ENCODE assay signal across 9 cellular contexts in the genomic region with DNA sequence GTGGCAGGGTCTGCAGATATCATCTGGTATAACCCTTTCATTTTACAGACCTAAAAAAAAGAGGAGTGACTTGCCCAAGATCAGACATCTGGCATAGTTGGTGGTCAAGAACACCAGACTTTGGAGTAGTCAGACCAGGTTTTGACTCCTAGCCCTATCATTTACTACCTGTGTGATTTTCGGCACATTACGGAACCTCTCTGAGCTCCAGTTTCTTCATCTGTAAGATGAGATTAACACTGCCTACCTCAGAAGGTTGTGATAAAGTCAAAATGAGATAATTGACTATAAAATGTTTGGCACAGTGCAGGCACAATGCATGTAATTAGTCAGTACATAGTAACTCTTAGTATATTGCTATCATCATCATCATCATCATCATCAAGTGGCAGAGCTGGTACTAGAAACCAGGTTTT. TPM values are rescaled to one million over a fixed set of nuclear protein-coding genes. Genes with fewer than 3 reads are reported as not detected.
DNase-seq lines count a peak whose midpoint lies in the region; ATAC-seq, FAIRE-seq and TF ChIP-seq lines count a peak whose summit lies in the region.
"Had no signal": no experiment of that assay in that cellular context is flagged by ENCODE, and none has a peak within 500 bp of the region (broad histone marks: within the 10 kb centered on the region; RNA-seq: fewer than 3 reads in every experiment).

No MANE protein-coding gene starts in this region.

- DNase-seq in CD4-positive, alpha-beta memory T cell = no peak
- DNase-seq in bronchial epithelial cell (ENCODE audit: low read depth) = peak; percentile 15
- DNase-seq in stimulated activated CD4-positive, alpha-beta T cell treated with anti-CD3 and anti-CD28 coated beads, Interleukin-4, amount 100 ng/mL, for 24 hours = no peak
- DNase-seq in NCI-H1092 treated with DMSO at 0.1 percent for 48 hours (lab: John Stamatoyannopoulos, UW) = no peak
- DNase-seq: NCI-H187 had no signal

- peaks cover 17% of the 10 kb centered on the region for H3K4me1 ChIP-seq in CD4-positive, alpha-beta memory T cell (ENCODE audit: insufficient read depth, low read length)
- H3K4me1 ChIP-seq in Loucy (ENCODE audit: insufficient read depth, low read length, poor library complexity, severe bottlenecking) (peaks cover 23% of the 10 kb centered on the region), muscle layer of duodenum (ENCODE audit: control insufficient read depth in 1 of 2, insufficient read depth in 2 of 2, low read length in 2 of 2) (peaks cover 6 to 13% of the 10 kb centered on the region in 2 donors)

- H3K27me3 Mint-ChIP-seq in CD4-positive, alpha-beta memory T cell = peaks cover 5 to 30% of the 10 kb centered on the region in 2 donors

- intact Hi-C loops in CD4-positive, alpha-beta memory T cell (cut with micrococcal nuclease) = loop anchor here (10.0 kb wide), 1 partner anchor 389 kb away; no protein-coding TSS in a partner anchor

- peak overlapping the region; percentile 61 to 94 (median 93) for H3K4me3 Mint-ChIP-seq in CD4-positive, alpha-beta memory T cell

- CTCF ChIA-PET in CD4-positive, alpha-beta memory T cell (lab: Charles Lee; ENCODE audit: partially characterized antibody) = no interaction called here

- no peaks in the 10 kb centered on the region for H3K9me3 ChIP-seq in CD4-positive, alpha-beta memory T cell (ENCODE audit: control insufficient read depth in 1 of 2, low read length in 2 of 2)
- H3K9me3 ChIP-seq in Loucy (ENCODE audit: insufficient read depth, low read depth, low read length) (no peaks in the 10 kb centered on the region), muscle layer of duodenum (ENCODE audit: control insufficient read depth in 1 of 2, low read length in 2 of 2) (no peaks in the 10 kb centered on the region)

- H3F3A ChIP-seq in Loucy (ENCODE audit: low read depth) = no peaks in the 10 kb centered on the region

- 0 out of 2 replicates have a peak overlapping the region, but pooled peaks have one; percentile 97 for H2AFZ ChIP-seq in Loucy (ENCODE audit: low read length)

- POLR2A ChIA-PET in CD4-positive, alpha-beta memory T cell (lab: Charles Lee; ENCODE audit: partially characterized antibody) = interaction anchor here (0.6 kb wide), 1 partner anchor 888 kb away, joined by 5 read pairs; no protein-coding TSS in a partner anchor

- H3K4me3 ChIP-seq in CD4-positive, alpha-beta memory T cell (ENCODE audit: low read length in 2 of 2) = peak overlapping the region in 1 of 2 donors; percentile 31
- peak overlapping the region; percentile 79 for H3K4me3 ChIP-seq in Loucy (ENCODE audit: low read length, poor library complexity, severe bottlenecking)
- peak overlapping the region; percentile 64 for H3K4me3 ChIP-seq in bronchial epithelial cell (ENCODE audit: low read depth, low read length)
- H3K4me3 ChIP-seq in muscle layer of duodenum (ENCODE audit: low read depth in 1 of 2, low read length in 2 of 2) = peak overlapping the region; percentile 86

- H3K9me2 ChIP-seq in Loucy (replicated peaks; ENCODE audit: low read depth, low read length) = no peaks in the 10 kb centered on the region

- H3K27ac ChIP-seq in CD4-positive, alpha-beta memory T cell (ENCODE audit: low read depth, low read length) = no peak overlapping the region
- no peak overlapping the region for H3K27ac ChIP-seq in muscle layer of duodenum (ENCODE audit: low read length)

- peaks cover 3 to 21% (median 15%) of the 10 kb centered on the region in 4 donors for H3K4me1 Mint-ChIP-seq in CD4-positive, alpha-beta memory T cell

- H3K9me3 Mint-ChIP-seq in CD4-positive, alpha-beta memory T cell = no peaks in the 10 kb centered on the region

- H3K27ac Mint-ChIP-seq in CD4-positive, alpha-beta memory T cell = peak overlapping the region in 1 of 7 donors; percentile 54

- H3K36me3 ChIP-seq in CD4-positive, alpha-beta memory T cell (ENCODE audit: insufficient read depth, low read length) = no peaks in the 10 kb centered on the region
- H3K36me3 ChIP-seq in Loucy (ENCODE audit: insufficient read depth, low read length) = no peaks in the 10 kb centered on the region
- no peaks in the 10 kb centered on the region for H3K36me3 ChIP-seq in bronchial epithelial cell (ENCODE audit: control insufficient read depth, insufficient read depth, low read length)
- no peaks in the 10 kb centered on the region for H3K36me3 ChIP-seq in muscle layer of duodenum (ENCODE audit: control insufficient read depth in 1 of 2, insufficient read depth in 2 of 2, low read length in 2 of 2)

- no peaks in the 10 kb centered on the region for H4K20me1 ChIP-seq in Loucy (ENCODE audit: insufficient read depth, low read length, poor library complexity, severe bottlenecking)

- no peak for ATAC-seq in GM21390 (IDR thresholded peaks at IDR 0.05; ENCODE audit: unreplicated experiment)
- ATAC-seq in GM19452 (IDR thresholded peaks at IDR 0.05; ENCODE audit: unreplicated experiment) = no peak

- no peaks in the 10 kb centered on the region for H3K79me2 ChIP-seq in Loucy (ENCODE audit: insufficient read depth, low read length)

- H3K27me3 ChIP-seq in CD4-positive, alpha-beta memory T cell (ENCODE audit: insufficient read depth, low read length) = no peaks in the 10 kb centered on the region
- H3K27me3 ChIP-seq in Loucy (ENCODE audit: insufficient read depth, low read length, poor library complexity, severe bottlenecking) (peaks cover 5% of the 10 kb centered on the region), bronchial epithelial cell (ENCODE audit: control insufficient read depth, insufficient read depth, low read length) (no peaks in the 10 kb centered on the region), muscle layer of duodenum (ENCODE audit: low read depth, low read length) (peaks cover 11% of the 10 kb centered on the region)

- peak overlapping the region; percentile 92 for H3K4me2 ChIP-seq in Loucy (ENCODE audit: low read depth, low read length, poor library complexity, severe bottlenecking)

- peak overlapping the region; percentile 79 for H3K9ac ChIP-seq in Loucy (ENCODE audit: low read depth, low read length, poor library complexity, severe bottlenecking)

- FAIRE-seq in bronchial epithelial cell (lab: Jason Lieb, UNC) = no peak

- TF ChIP-seq CTCF in Loucy (conservative IDR thresholded peaks at IDR 0.05; ENCODE audit: low read length) (no peak), bronchial epithelial cell (IDR thresholded peaks at IDR 0.05; ENCODE audit: insufficient read depth, low read length, severe bottlenecking) (no peak)

- peaks cover 0 to 7% of the 10 kb centered on the region in 2 donors for H3K36me3 Mint-ChIP-seq in CD4-positive, alpha-beta memory T cell

RNA-seq across cellular contexts. Expression of a gene that starts 1.2 kb away (rescaled TPM):
- under 1 TPM; 0.20 to 0.22 TPM for total RNA-seq in CD4-positive, alpha-beta memory T cell
- not detected for polyA plus RNA-seq in CD4-positive, alpha-beta memory T cell
- total RNA-seq in bronchial epithelial cell = 5.2 and 6.8 TPM in 2 replicates
